In genomic region chr11:65434057-65434666, GRCh38 we compare ENCODE assay signal across 8 cellular contexts. TPM values are rescaled to one million over a fixed set of nuclear protein-coding genes. Genes with fewer than 3 reads are reported as not detected.
DNase-seq lines count a peak whose midpoint lies in the region; ATAC-seq and TF ChIP-seq lines count a peak whose summit lies in the region.

No MANE protein-coding gene starts in this region.

- peaks cover 9% of the 10 kb centered on the region for H3K36me3 Mint-ChIP-seq in activated naive CD4-positive, alpha-beta T cell treated with anti-CD3 and anti-CD28 coated beads, Interleukin-2, amount 50 U/mL, for 24 hours
- peaks cover 36% of the 10 kb centered on the region for H3K36me3 Mint-ChIP-seq in type B pancreatic cell

- TF ChIP-seq CTCF in breast epithelium (IDR thresholded peaks at IDR 0.05), result no peak
- TF ChIP-seq CTCF in left lung (IDR thresholded peaks at IDR 0.05), result no peak
- no peak for TF ChIP-seq CTCF in type B pancreatic cell (conservative IDR thresholded peaks at IDR 0.05)

- ATAC-seq in left lung (no peak), HG03520 (IDR thresholded peaks at IDR 0.05; ENCODE audit: unreplicated experiment) (no peak), GM19328 (IDR thresholded peaks at IDR 0.05; ENCODE audit: unreplicated experiment) (no peak), HG03097 (IDR thresholded peaks at IDR 0.05; ENCODE audit: low FRiP score, unreplicated experiment) (no peak)

- DNase-seq in activated naive CD4-positive, alpha-beta T cell treated with Interleukin-2 at 50 U/mL for 16 hours, result no peak
- DNase-seq in breast epithelium (ENCODE audit: low spot score in 2 of 2) (peak in 1 of 2 donors; percentile 15), left lung (peak in 1 of 2 donors; percentile 11), type B pancreatic cell (ENCODE audit: extremely low spot score, unreplicated experiment) (no peak)

- H3K27me3 ChIP-seq in breast epithelium (no peaks in the 10 kb centered on the region), left lung (no peaks in the 10 kb centered on the region)

- H3K4me1 ChIP-seq in breast epithelium (peaks cover 0 to under 1% of the 10 kb centered on the region in 2 donors), left lung (peaks cover 42 to 97% of the 10 kb centered on the region in 2 donors)

- intact Hi-C loops in breast epithelium (cut with DNase I; ENCODE audit: low total_unique reads), result no loop called here
- intact Hi-C loops in left lung (cut with DNase I), result no loop called here

- no peaks in the 10 kb centered on the region for H3K9me3 Mint-ChIP-seq in activated naive CD4-positive, alpha-beta T cell treated with anti-CD3 and anti-CD28 coated beads, Interleukin-2, amount 50 U/mL, for 24 hours
- no peaks in the 10 kb centered on the region for H3K9me3 Mint-ChIP-seq in type B pancreatic cell

- TF ChIP-seq POLR2A in breast epithelium (IDR thresholded peaks at IDR 0.05), result no peak

- H3K36me3 ChIP-seq in breast epithelium (no peaks in the 10 kb centered on the region), left lung (peaks cover 5 to 70% of the 10 kb centered on the region in 2 donors)

- H3K4me3 ChIP-seq in breast epithelium, result no peak overlapping the region
- no peak overlapping the region for H3K4me3 ChIP-seq in left lung

- H3K27ac Mint-ChIP-seq in activated naive CD4-positive, alpha-beta T cell treated with anti-CD3 and anti-CD28 coated beads, Interleukin-2, amount 50 U/mL, for 24 hours, result peak overlapping the region; percentile 26
- peak overlapping the region; percentile 80 for H3K27ac Mint-ChIP-seq in type B pancreatic cell

- no peak overlapping the region for H3K4me3 Mint-ChIP-seq in activated naive CD4-positive, alpha-beta T cell treated with anti-CD3 and anti-CD28 coated beads, Interleukin-2, amount 50 U/mL, for 24 hours
- no peak overlapping the region for H3K4me3 Mint-ChIP-seq in type B pancreatic cell

- H3K9me3 ChIP-seq in breast epithelium (no peaks in the 10 kb centered on the region), left lung (no peaks in the 10 kb centered on the region)

- H3K4me1 Mint-ChIP-seq in activated naive CD4-positive, alpha-beta T cell treated with anti-CD3 and anti-CD28 coated beads, Interleukin-2, amount 50 U/mL, for 24 hours, result peaks cover 88% of the 10 kb centered on the region
- H3K4me1 Mint-ChIP-seq in type B pancreatic cell (ENCODE audit: unreplicated experiment), result peaks cover 37% of the 10 kb centered on the region

- no peaks in the 10 kb centered on the region for H3K27me3 Mint-ChIP-seq in activated naive CD4-positive, alpha-beta T cell treated with anti-CD3 and anti-CD28 coated beads, Interleukin-2, amount 50 U/mL, for 24 hours
- H3K27me3 Mint-ChIP-seq in type B pancreatic cell, result no peaks in the 10 kb centered on the region

- H3K27ac ChIP-seq in breast epithelium (peak overlapping the region; percentile 23 to 59), left lung (peak overlapping the region; percentile 16 to 58)

RNA-seq across cellular contexts. Expression of gene NEAT1, which starts 11.6 kb away (rescaled TPM):
- total RNA-seq in breast epithelium (100 to 1,000 TPM; 323 to 391 (median 351) TPM), left lung (1,000 to 10,000 TPM; 1,146 to 1,441 TPM), type B pancreatic cell (ENCODE audit: low replicate concordance) (229 and 395 TPM in 2 replicates)

RNA-seq across cellular contexts. Expression of gene FRMD8, which starts 47.7 kb away (rescaled TPM):
- total RNA-seq in breast epithelium (10 to 100 TPM; 22.9 to 57.0 (median 49.0) TPM), left lung (10 to 100 TPM; 31.7 to 31.9 TPM), type B pancreatic cell (ENCODE audit: low replicate concordance) (35.0 and 41.8 TPM in 2 replicates)

RNA-seq across cellular contexts. Expression of gene SLC25A45, which starts 51.7 kb away (rescaled TPM):
- total RNA-seq in breast epithelium (1 to 10 TPM; 5.4 to 9.1 (median 6.6) TPM), left lung (1 to 10 TPM; 8.4 to 9.8 TPM), type B pancreatic cell (ENCODE audit: low replicate concordance) (1.9 and 5.6 TPM in 2 replicates)
